1 cellular context compared by ENCODE assay signal in the genomic region with DNA sequence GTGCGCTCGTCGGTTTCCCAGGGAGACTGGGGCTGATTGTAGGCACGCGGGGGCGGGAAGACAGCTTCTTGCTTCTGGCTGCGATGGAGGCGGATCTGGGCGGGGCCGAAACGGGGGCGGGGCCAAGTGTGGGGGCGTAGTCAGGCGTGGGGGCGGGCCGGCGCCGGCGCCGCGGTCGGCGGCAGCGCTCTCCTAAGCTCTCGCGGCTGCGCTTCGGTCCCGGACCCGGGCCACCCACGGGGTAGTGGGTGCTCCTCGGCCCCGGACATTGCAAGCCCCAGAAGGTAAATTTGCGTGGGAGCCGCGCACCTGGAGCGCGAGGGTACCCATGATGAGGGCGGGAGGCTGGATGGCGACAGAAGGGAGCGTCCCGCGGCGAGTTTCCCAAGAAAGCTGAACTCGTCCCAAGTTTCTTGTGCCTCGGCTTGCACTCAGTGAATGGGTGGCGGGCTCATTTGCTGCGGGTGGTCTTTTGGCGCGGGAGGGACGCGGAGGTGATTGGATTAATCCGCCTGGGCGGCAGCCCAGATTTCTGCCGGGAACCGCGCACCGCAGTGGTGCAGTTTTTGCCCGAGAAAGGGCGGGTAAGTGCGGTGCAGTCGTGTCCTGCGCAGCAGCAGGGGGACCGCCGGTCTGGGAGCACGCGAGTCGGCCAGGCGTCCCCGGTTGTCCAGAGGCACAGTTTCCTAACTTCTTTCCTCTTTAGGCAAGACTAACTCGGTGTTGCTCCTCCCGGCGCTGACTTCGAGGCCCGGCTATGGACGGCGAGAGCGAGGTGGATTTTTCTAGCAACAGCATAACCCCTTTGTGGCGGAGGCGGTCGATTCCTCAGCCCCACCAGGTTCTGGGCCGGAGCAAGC.
A peak's percentile ranks its signal among the peaks of the same experiment; 100 is the strongest.
TF ChIP-seq lines count a peak whose summit lies in the region.

A gene with protein sequence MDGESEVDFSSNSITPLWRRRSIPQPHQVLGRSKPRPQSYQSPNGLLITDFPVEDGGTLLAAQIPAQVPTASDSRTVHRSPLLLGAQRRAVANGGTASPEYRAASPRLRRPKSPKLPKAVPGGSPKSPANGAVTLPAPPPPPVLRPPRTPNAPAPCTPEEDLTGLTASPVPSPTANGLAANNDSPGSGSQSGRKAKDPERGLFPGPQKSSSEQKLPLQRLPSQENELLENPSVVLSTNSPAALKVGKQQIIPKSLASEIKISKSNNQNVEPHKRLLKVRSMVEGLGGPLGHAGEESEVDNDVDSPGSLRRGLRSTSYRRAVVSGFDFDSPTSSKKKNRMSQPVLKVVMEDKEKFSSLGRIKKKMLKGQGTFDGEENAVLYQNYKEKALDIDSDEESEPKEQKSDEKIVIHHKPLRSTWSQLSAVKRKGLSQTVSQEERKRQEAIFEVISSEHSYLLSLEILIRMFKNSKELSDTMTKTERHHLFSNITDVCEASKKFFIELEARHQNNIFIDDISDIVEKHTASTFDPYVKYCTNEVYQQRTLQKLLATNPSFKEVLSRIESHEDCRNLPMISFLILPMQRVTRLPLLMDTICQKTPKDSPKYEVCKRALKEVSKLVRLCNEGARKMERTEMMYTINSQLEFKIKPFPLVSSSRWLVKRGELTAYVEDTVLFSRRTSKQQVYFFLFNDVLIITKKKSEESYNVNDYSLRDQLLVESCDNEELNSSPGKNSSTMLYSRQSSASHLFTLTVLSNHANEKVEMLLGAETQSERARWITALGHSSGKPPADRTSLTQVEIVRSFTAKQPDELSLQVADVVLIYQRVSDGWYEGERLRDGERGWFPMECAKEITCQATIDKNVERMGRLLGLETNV (plus strand): TSS at position 155 of the 860 bp plus-strand sequence. CDS start 603 bp downstream, at position 758.

TF ChIP-seq in HepG2, 621 proteins besides CTCF, POLR2A, EP300 and RAD21 (continued from another document and continues in another):
- no peak for TF ChIP-seq HDAC2 (CRISPR knock-in tag; IDR thresholded peaks at IDR 0.05)
- no peak for TF ChIP-seq TRIM24 (CRISPR knock-in tag; IDR thresholded peaks at IDR 0.05)
- no peak for TF ChIP-seq NFIC (IDR thresholded peaks at IDR 0.05; ENCODE audit: low read length)
- 0 out of 2 replicates have a peak, but pooled peaks have one; percentile 76 for TF ChIP-seq ZNF879 (CRISPR knock-in tag; IDR thresholded peaks at IDR 0.05)
- peak; percentile 50 for TF ChIP-seq HOXA3 (CRISPR knock-in tag; IDR thresholded peaks at IDR 0.05)
- no peak for TF ChIP-seq ZNF224 (CRISPR knock-in tag; IDR thresholded peaks at IDR 0.05)
- no peak for TF ChIP-seq KDM3A (CRISPR knock-in tag; IDR thresholded peaks at IDR 0.05; ENCODE audit: low read depth)
- no peak for TF ChIP-seq ATF7 (IDR thresholded peaks at IDR 0.05)
- TF ChIP-seq ATF7 (CRISPR knock-in tag; IDR thresholded peaks at IDR 0.05) = no peak
- no peak for TF ChIP-seq DR1 (CRISPR knock-in tag; IDR thresholded peaks at IDR 0.05)
- no peak for TF ChIP-seq TBP (CRISPR knock-in tag; IDR thresholded peaks at IDR 0.05)
- TF ChIP-seq, protein P1, sequence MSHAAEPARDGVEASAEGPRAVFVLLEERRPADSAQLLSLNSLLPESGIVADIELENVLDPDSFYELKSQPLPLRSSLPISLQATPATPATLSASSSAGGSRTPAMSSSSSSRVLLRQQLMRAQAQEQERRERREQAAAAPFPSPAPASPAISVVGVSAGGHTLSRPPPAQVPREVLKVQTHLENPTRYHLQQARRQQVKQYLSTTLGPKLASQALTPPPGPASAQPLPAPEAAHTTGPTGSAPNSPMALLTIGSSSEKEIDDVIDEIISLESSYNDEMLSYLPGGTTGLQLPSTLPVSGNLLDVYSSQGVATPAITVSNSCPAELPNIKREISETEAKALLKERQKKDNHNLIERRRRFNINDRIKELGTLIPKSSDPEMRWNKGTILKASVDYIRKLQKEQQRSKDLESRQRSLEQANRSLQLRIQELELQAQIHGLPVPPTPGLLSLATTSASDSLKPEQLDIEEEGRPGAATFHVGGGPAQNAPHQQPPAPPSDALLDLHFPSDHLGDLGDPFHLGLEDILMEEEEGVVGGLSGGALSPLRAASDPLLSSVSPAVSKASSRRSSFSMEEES (CRISPR knock-in tag; IDR thresholded peaks at IDR 0.05) = no peak
- TF ChIP-seq SP4 (CRISPR knock-in tag; IDR thresholded peaks at IDR 0.05) = peak; percentile 38; the same call in 1 of the 2 replicates
- no peak for TF ChIP-seq ZBTB7A (CRISPR knock-in tag; IDR thresholded peaks at IDR 0.05)
- TF ChIP-seq, protein P2, sequence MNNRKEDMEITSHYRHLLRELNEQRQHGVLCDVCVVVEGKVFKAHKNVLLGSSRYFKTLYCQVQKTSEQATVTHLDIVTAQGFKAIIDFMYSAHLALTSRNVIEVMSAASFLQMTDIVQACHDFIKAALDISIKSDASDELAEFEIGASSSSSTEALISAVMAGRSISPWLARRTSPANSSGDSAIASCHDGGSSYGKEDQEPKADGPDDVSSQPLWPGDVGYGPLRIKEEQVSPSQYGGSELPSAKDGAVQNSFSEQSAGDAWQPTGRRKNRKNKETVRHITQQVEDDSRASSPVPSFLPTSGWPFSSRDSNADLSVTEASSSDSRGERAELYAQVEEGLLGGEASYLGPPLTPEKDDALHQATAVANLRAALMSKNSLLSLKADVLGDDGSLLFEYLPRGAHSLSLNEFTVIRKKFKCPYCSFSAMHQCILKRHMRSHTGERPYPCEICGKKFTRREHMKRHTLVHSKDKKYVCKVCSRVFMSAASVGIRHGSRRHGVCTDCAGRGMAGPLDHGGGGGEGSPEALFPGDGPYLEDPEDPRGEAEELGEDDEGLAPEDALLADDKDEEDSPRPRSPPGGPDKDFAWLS (CRISPR knock-in tag; IDR thresholded peaks at IDR 0.05; ENCODE audit: borderline replicate concordance) = no peak
- TF ChIP-seq ZNF253 (CRISPR knock-in tag; IDR thresholded peaks at IDR 0.05; ENCODE audit: borderline replicate concordance) = no peak
- no peak for TF ChIP-seq TARDBP (CRISPR knock-in tag; IDR thresholded peaks at IDR 0.05)
- TF ChIP-seq ZNF660 (CRISPR knock-in tag; IDR thresholded peaks at IDR 0.05; ENCODE audit: borderline replicate concordance, low read depth) = no peak
- no peak for TF ChIP-seq ISL2 (CRISPR knock-in tag; IDR thresholded peaks at IDR 0.05)
- no peak for TF ChIP-seq MATR3 (CRISPR knock-in tag; IDR thresholded peaks at IDR 0.05)
- no peak for TF ChIP-seq SRSF1 (optimal IDR thresholded peaks at IDR 0.05; ENCODE audit: low read depth, low read length)
- TF ChIP-seq ZNF629 (CRISPR knock-in tag; conservative IDR thresholded peaks at IDR 0.05) = no peak
- TF ChIP-seq, protein P3, sequence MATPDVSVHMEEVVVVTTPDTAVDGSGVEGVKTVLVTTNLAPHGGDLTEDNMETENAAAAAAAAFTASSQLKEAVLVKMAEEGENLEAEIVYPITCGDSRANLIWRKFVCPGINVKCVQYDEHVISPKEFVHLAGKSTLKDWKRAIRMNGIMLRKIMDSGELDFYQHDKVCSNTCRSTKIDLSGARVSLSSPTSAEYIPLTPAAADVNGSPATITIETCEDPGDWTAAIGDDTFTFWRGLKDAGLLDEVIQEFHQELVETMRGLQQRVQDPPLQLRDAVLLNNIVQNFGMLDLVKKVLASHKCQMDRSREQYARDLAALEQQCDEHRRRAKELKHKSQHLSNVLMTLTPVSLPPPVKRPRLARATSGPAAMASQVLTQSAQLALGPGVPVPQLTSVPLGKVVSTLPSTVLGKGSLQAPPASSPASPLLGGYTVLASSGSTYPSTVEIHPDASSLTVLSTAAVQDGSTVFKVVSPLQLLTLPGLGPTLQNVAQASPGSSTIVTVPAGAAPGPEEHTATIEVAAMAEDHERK (CRISPR knock-in tag; IDR thresholded peaks at IDR 0.05; ENCODE audit: low read depth) = no peak
- TF ChIP-seq ETV5 (CRISPR knock-in tag; IDR thresholded peaks at IDR 0.05; ENCODE audit: borderline replicate concordance) = no peak
- TF ChIP-seq ZNF263 (CRISPR knock-in tag; IDR thresholded peaks at IDR 0.05) = no peak; the same call in 1 of the 2 replicates
- no peak for TF ChIP-seq GATA4 (IDR thresholded peaks at IDR 0.05; ENCODE audit: borderline replicate concordance, low read depth)
- TF ChIP-seq, protein P4, sequence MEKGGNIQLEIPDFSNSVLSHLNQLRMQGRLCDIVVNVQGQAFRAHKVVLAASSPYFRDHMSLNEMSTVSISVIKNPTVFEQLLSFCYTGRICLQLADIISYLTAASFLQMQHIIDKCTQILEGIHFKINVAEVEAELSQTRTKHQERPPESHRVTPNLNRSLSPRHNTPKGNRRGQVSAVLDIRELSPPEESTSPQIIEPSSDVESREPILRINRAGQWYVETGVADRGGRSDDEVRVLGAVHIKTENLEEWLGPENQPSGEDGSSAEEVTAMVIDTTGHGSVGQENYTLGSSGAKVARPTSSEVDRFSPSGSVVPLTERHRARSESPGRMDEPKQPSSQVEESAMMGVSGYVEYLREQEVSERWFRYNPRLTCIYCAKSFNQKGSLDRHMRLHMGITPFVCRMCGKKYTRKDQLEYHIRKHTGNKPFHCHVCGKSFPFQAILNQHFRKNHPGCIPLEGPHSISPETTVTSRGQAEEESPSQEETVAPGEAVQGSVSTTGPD (CRISPR knock-in tag; IDR thresholded peaks at IDR 0.05) = no peak
- TF ChIP-seq FOXJ3 (CRISPR knock-in tag; IDR thresholded peaks at IDR 0.05; ENCODE audit: borderline replicate concordance) = no peak
- no peak for TF ChIP-seq ZNF776 (CRISPR knock-in tag; IDR thresholded peaks at IDR 0.05)
- TF ChIP-seq ZKSCAN1 (IDR thresholded peaks at IDR 0.05; ENCODE audit: low read length) = no peak
- TF ChIP-seq ZBTB3 (CRISPR knock-in tag; IDR thresholded peaks at IDR 0.05; ENCODE audit: borderline replicate concordance, low read depth) = no peak
- no peak for TF ChIP-seq JUNB (CRISPR knock-in tag; IDR thresholded peaks at IDR 0.05; ENCODE audit: borderline replicate concordance)
- TF ChIP-seq NFKBIZ (CRISPR knock-in tag; IDR thresholded peaks at IDR 0.05) = no peak
- TF ChIP-seq, protein P5, sequence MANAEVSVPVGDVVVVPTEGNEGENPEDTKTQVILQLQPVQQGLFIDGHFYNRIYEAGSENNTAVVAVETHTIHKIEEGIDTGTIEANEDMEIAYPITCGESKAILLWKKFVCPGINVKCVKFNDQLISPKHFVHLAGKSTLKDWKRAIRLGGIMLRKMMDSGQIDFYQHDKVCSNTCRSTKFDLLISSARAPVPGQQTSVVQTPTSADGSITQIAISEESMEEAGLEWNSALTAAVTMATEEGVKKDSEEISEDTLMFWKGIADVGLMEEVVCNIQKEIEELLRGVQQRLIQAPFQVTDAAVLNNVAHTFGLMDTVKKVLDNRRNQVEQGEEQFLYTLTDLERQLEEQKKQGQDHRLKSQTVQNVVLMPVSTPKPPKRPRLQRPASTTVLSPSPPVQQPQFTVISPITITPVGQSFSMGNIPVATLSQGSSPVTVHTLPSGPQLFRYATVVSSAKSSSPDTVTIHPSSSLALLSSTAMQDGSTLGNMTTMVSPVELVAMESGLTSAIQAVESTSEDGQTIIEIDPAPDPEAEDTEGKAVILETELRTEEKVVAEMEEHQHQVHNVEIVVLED (CRISPR knock-in tag; IDR thresholded peaks at IDR 0.05; ENCODE audit: borderline replicate concordance) = no peak; the same call in 1 of the 2 replicates
- TF ChIP-seq, protein P6, sequence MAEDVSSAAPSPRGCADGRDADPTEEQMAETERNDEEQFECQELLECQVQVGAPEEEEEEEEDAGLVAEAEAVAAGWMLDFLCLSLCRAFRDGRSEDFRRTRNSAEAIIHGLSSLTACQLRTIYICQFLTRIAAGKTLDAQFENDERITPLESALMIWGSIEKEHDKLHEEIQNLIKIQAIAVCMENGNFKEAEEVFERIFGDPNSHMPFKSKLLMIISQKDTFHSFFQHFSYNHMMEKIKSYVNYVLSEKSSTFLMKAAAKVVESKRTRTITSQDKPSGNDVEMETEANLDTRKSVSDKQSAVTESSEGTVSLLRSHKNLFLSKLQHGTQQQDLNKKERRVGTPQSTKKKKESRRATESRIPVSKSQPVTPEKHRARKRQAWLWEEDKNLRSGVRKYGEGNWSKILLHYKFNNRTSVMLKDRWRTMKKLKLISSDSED (CRISPR knock-in tag; IDR thresholded peaks at IDR 0.05) = no peak
- no peak for TF ChIP-seq RFX1 (IDR thresholded peaks at IDR 0.05)
- no peak for TF ChIP-seq ZBTB1 (CRISPR knock-in tag; IDR thresholded peaks at IDR 0.05; ENCODE audit: borderline replicate concordance)
- TF ChIP-seq ATF1 (CRISPR knock-in tag; IDR thresholded peaks at IDR 0.05) = no peak
- TF ChIP-seq, protein P7, sequence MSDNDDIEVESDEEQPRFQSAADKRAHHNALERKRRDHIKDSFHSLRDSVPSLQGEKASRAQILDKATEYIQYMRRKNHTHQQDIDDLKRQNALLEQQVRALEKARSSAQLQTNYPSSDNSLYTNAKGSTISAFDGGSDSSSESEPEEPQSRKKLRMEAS (IDR thresholded peaks at IDR 0.05) = peak; percentile 51
- TF ChIP-seq, protein P8, sequence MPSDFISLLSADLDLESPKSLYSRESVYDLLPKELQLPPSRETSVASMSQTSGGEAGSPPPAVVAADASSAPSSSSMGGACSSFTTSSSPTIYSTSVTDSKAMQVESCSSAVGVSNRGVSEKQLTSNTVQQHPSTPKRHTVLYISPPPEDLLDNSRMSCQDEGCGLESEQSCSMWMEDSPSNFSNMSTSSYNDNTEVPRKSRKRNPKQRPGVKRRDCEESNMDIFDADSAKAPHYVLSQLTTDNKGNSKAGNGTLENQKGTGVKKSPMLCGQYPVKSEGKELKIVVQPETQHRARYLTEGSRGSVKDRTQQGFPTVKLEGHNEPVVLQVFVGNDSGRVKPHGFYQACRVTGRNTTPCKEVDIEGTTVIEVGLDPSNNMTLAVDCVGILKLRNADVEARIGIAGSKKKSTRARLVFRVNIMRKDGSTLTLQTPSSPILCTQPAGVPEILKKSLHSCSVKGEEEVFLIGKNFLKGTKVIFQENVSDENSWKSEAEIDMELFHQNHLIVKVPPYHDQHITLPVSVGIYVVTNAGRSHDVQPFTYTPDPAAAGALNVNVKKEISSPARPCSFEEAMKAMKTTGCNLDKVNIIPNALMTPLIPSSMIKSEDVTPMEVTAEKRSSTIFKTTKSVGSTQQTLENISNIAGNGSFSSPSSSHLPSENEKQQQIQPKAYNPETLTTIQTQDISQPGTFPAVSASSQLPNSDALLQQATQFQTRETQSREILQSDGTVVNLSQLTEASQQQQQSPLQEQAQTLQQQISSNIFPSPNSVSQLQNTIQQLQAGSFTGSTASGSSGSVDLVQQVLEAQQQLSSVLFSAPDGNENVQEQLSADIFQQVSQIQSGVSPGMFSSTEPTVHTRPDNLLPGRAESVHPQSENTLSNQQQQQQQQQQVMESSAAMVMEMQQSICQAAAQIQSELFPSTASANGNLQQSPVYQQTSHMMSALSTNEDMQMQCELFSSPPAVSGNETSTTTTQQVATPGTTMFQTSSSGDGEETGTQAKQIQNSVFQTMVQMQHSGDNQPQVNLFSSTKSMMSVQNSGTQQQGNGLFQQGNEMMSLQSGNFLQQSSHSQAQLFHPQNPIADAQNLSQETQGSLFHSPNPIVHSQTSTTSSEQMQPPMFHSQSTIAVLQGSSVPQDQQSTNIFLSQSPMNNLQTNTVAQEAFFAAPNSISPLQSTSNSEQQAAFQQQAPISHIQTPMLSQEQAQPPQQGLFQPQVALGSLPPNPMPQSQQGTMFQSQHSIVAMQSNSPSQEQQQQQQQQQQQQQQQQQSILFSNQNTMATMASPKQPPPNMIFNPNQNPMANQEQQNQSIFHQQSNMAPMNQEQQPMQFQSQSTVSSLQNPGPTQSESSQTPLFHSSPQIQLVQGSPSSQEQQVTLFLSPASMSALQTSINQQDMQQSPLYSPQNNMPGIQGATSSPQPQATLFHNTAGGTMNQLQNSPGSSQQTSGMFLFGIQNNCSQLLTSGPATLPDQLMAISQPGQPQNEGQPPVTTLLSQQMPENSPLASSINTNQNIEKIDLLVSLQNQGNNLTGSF (CRISPR knock-in tag; IDR thresholded peaks at IDR 0.05) = no peak
